In the genomic region with DNA sequence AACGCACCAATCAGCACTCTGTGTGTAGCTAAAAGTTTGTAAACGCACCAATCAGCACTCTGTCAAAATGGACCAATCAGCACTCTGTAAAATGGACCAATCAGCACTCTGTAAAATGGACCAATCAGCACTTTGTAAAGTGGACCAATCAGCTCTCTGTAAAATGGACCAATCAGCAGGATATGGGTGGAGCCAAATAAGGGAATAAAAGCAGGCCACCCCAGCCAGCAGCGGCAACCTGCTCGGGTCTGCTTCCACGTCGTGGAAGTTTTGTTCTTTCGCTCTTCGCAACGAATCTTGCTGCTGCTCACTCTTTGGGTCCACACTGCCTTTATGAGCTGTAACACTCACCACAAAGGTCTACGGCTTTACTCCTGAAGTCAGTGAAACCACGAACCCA, we compare ENCODE assay signal across 15 cellular contexts. TPM values are rescaled to one million over a fixed set of nuclear protein-coding genes. Genes with fewer than 3 reads are reported as not detected.
DNase-seq lines count a peak whose midpoint lies in the region; ATAC-seq and TF ChIP-seq lines count a peak whose summit lies in the region.
"Not testable (repeated sequence)": the region's sequence is repeated elsewhere in the genome, so short reads cannot be mapped to it uniquely, and the experiment has no call there.
"Had no signal": no experiment of that assay in that cellular context is flagged by ENCODE, and none has a peak within 500 bp of the region (broad histone marks: within the 10 kb centered on the region; RNA-seq: fewer than 3 reads in every experiment).

No MANE protein-coding gene starts in this region.

- CTCF ChIA-PET in CD8-positive, alpha-beta T cell (lab: Charles Lee) = interaction anchor here (1.3 kb wide), 1 partner anchor 20 kb away, joined by 3 read pairs; the partner anchor contains the start of gene IFIT1
- CTCF ChIA-PET in activated CD4-positive, alpha-beta T cell treated with anti-CD3 and anti-CD28 coated beads for 36 hours (lab: Charles Lee) = interaction anchor here (0.6 to 1.6 kb wide), 3 partner anchors 13 to 64 kb away, joined by 3 to 5 read pairs (median 3); partner anchors contain the start of gene IFIT1

- ATAC-seq in CD8-positive, alpha-beta T cell; activated CD4-positive, alpha-beta T cell treated with anti-CD3 and anti-CD28 coated beads for 36 hours: not testable (repeated sequence)

- not testable (repeated sequence) for H3K27ac ChIP-seq in CD8-positive, alpha-beta T cell (ENCODE audit: low read depth, low read length)

- peaks cover 31% of the 10 kb centered on the region for H3K4me1 ChIP-seq in CD8-positive, alpha-beta T cell (ENCODE audit: insufficient read depth, low read length)

- POLR2A ChIA-PET in CD8-positive, alpha-beta T cell (lab: Charles Lee) = interaction anchor here (1.0 to 3.6 kb wide), 3 partner anchors 19 to 584 kb away, joined by 3 to 26 read pairs (median 5); partner anchors contain the start of genes IFIT1 and LIPA
- POLR2A ChIA-PET in activated CD4-positive, alpha-beta T cell treated with anti-CD3 and anti-CD28 coated beads for 36 hours (lab: Charles Lee) = not testable (repeated sequence)

- H3K4me1 Mint-ChIP-seq in CD8-positive, alpha-beta T cell (ENCODE audit: low read depth) = peaks cover 36% of the 10 kb centered on the region
- H3K4me1 Mint-ChIP-seq in activated CD4-positive, alpha-beta T cell treated with anti-CD3 and anti-CD28 coated beads for 36 hours = peaks cover 28% of the 10 kb centered on the region
- peaks cover 45% of the 10 kb centered on the region for H3K4me1 Mint-ChIP-seq in activated naive CD4-positive, alpha-beta T cell treated with anti-CD3 and anti-CD28 coated beads, Interleukin-2, amount 50 U/mL, for 24 hours
- peaks cover 26% of the 10 kb centered on the region for H3K4me1 Mint-ChIP-seq in neural crest cell

- H3K27me3 Mint-ChIP-seq in CD8-positive, alpha-beta T cell (ENCODE audit: low read depth); activated CD4-positive, alpha-beta T cell treated with anti-CD3 and anti-CD28 coated beads for 36 hours; activated naive CD4-positive, alpha-beta T cell treated with anti-CD3 and anti-CD28 coated beads, Interleukin-2, amount 50 U/mL, for 24 hours; neural crest cell (ENCODE audit: low read depth): not testable (repeated sequence)

- peak in 4 of 7 experiments; percentile 17 to 39 (median 32) for DNase-seq in CD8-positive, alpha-beta T cell
- DNase-seq in T follicular helper cell (ENCODE audit: low read depth) (peak; percentile 5), activated T-cell treated with anti-CD3 and anti-CD28 coated beads for 1 hour (ENCODE audit: low read depth) (peak; percentile 35), erythroblast (lab: John Stamatoyannopoulos, UW) (peak; percentile 52 to 58)
- peak; percentile 55 for DNase-seq in activated CD4-positive, alpha-beta T cell treated with anti-CD3 and anti-CD28 coated beads for 36 hours
- not testable (repeated sequence) for DNase-seq in neural crest cell (ENCODE audit: low read depth, low spot score)
- peak; percentile 20 to 76 (median 52) for DNase-seq in stimulated activated naive CD4-positive, alpha-beta T cell (lab: John Stamatoyannopoulos, UW)

- H3K27me3 ChIP-seq in CD8-positive, alpha-beta T cell (ENCODE audit: insufficient read depth, low read length) = not testable (repeated sequence)

- not testable (repeated sequence) for H3K4me3 ChIP-seq in CD8-positive, alpha-beta T cell (ENCODE audit: low read depth, low read length)

- peak overlapping the region; percentile 36 for H3K4me3 Mint-ChIP-seq in CD8-positive, alpha-beta T cell
- peak overlapping the region; percentile 55 for H3K4me3 Mint-ChIP-seq in activated CD4-positive, alpha-beta T cell treated with anti-CD3 and anti-CD28 coated beads for 36 hours
- peak overlapping the region; percentile 78 for H3K4me3 Mint-ChIP-seq in activated naive CD4-positive, alpha-beta T cell treated with anti-CD3 and anti-CD28 coated beads, Interleukin-2, amount 50 U/mL, for 24 hours
- H3K4me3 Mint-ChIP-seq in neural crest cell = peak overlapping the region; percentile 42

- peaks cover 12% of the 10 kb centered on the region for H3K36me3 Mint-ChIP-seq in CD8-positive, alpha-beta T cell
- H3K36me3 Mint-ChIP-seq in activated CD4-positive, alpha-beta T cell treated with anti-CD3 and anti-CD28 coated beads for 36 hours (ENCODE audit: low read depth) = peaks cover 18% of the 10 kb centered on the region
- not testable (repeated sequence) for H3K36me3 Mint-ChIP-seq in activated naive CD4-positive, alpha-beta T cell treated with anti-CD3 and anti-CD28 coated beads, Interleukin-2, amount 50 U/mL, for 24 hours
- H3K36me3 Mint-ChIP-seq in neural crest cell (ENCODE audit: low read depth) = peaks cover 23% of the 10 kb centered on the region

- TF ChIP-seq CTCF in CD8-positive, alpha-beta T cell (IDR thresholded peaks at IDR 0.05); neural crest cell (conservative IDR thresholded peaks at IDR 0.05): not testable (repeated sequence)

- intact Hi-C loops in CD8-positive, alpha-beta T cell (cut with DNase I, micrococcal nuclease) = loop anchor here (2.0 to 10.0 kb wide), 5 partner anchors 290 to 1443 kb away; partner anchors contain the start of genes HTR7 (in 1 of the 2), KIF20B (in 1 of the 2), LIPJ (in 1 of the 2) and RNLS (in 1 of the 2)
- intact Hi-C loops in activated CD4-positive, alpha-beta T cell treated with anti-CD3 and anti-CD28 coated beads for 36 hours (cut with DNase I, micrococcal nuclease) = loop anchor here in 1 of 2 experiments (5.0 to 10.0 kb wide), 4 partner anchors 420 to 1463 kb away; partner anchors contain the start of genes FAS, RPP30 and STAMBPL1

- not testable (repeated sequence) for H3K9me3 ChIP-seq in CD8-positive, alpha-beta T cell (ENCODE audit: low read length)

- peak overlapping the region; percentile 33 for H3K27ac Mint-ChIP-seq in CD8-positive, alpha-beta T cell
- peak overlapping the region; percentile 62 for H3K27ac Mint-ChIP-seq in activated CD4-positive, alpha-beta T cell treated with anti-CD3 and anti-CD28 coated beads for 36 hours
- H3K27ac Mint-ChIP-seq in activated naive CD4-positive, alpha-beta T cell treated with anti-CD3 and anti-CD28 coated beads, Interleukin-2, amount 50 U/mL, for 24 hours = peak overlapping the region; percentile 46
- H3K27ac Mint-ChIP-seq in neural crest cell (ENCODE audit: unreplicated experiment) = not testable (repeated sequence)

- H3K9me3 Mint-ChIP-seq in CD8-positive, alpha-beta T cell; activated CD4-positive, alpha-beta T cell treated with anti-CD3 and anti-CD28 coated beads for 36 hours (ENCODE audit: low read depth); activated naive CD4-positive, alpha-beta T cell treated with anti-CD3 and anti-CD28 coated beads, Interleukin-2, amount 50 U/mL, for 24 hours; neural crest cell: not testable (repeated sequence)

- TF ChIP-seq POLR2A in erythroblast (IDR thresholded peaks at IDR 0.05; ENCODE audit: low read length) = not testable (repeated sequence)

- not testable (repeated sequence) for H3K36me3 ChIP-seq in CD8-positive, alpha-beta T cell (ENCODE audit: insufficient read depth, low read length)

RNA-seq across cellular contexts. Expression of gene IFIT5, which starts 2.1 kb away (rescaled TPM):
- total RNA-seq in CD8-positive, alpha-beta T cell = 10 to 100 TPM; 15.0 to 16.1 TPM
- 10 to 100 TPM; 14.4 to 14.9 TPM for total RNA-seq in activated CD4-positive, alpha-beta T cell treated with anti-CD3 and anti-CD28 coated beads for 36 hours
- total RNA-seq in neural crest cell = 12.9 and 13.9 TPM in 2 replicates

RNA-seq across cellular contexts. Expression of gene IFIT1, which starts 19.9 kb away (rescaled TPM):
- 1 to 10 TPM; 1.9 to 2.5 TPM for total RNA-seq in CD8-positive, alpha-beta T cell
- total RNA-seq in activated CD4-positive, alpha-beta T cell treated with anti-CD3 and anti-CD28 coated beads for 36 hours = 1 to 10 TPM; 5.9 to 6.5 TPM
- total RNA-seq in neural crest cell = 2.2 and 2.4 TPM in 2 replicates

RNA-seq across cellular contexts. Expression of gene IFIT1B, which starts 34.4 kb away (rescaled TPM):
- total RNA-seq in CD8-positive, alpha-beta T cell = not detected
- not detected for total RNA-seq in activated CD4-positive, alpha-beta T cell treated with anti-CD3 and anti-CD28 coated beads for 36 hours
- total RNA-seq in neural crest cell = not detected in 2 replicates
- total RNA-seq: activated CD8-positive, alpha-beta memory T cell treated with anti-CD3 and anti-CD28 coated beads for 36 hours; activated T-helper 17 cell treated with anti-CD3 and anti-CD28 coated beads, Interleukin-2, amount 50 U/mL, for 72 hours; glomerular endothelial cell; H7; left lobe of liver; osteocyte; SK-MEL-5 had no signal
